In the genomic region with DNA sequence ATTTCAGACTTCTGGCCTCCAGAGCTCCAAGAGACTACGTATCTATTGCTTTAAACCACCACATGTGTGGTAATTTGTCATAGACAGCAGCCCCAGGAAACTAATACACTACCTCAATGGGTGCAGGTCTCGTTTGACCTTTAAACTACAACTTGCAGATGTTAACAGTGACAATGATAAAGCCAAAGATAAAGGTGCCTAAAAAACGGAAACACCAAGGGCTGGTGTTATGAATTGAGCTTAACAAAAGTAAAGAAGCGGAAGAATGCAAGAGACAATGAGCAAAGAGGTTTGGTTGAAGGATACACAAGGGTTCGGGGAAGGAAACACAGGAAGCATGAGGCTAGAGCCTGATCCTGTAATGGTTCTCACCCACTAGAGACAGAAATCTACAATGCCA, we compare ENCODE assay signal across 16 cellular contexts. TPM values are rescaled to one million over a fixed set of nuclear protein-coding genes. Genes with fewer than 3 reads are reported as not detected.
DNase-seq lines count a peak whose midpoint lies in the region; ATAC-seq and TF ChIP-seq lines count a peak whose summit lies in the region.
"Had no signal": no experiment of that assay in that cellular context is flagged by ENCODE, and none has a peak within 500 bp of the region (broad histone marks: within the 10 kb centered on the region; RNA-seq: fewer than 3 reads in every experiment).

No MANE protein-coding gene starts in this region.

- no peak for DNase-seq in activated CD4-positive, CD25-positive, alpha-beta regulatory T cell (lab: John Stamatoyannopoulos, UW)
- no peak for DNase-seq in natural killer cell
- DNase-seq in NCI-H2029 (lab: John Stamatoyannopoulos, UW): no peak
- DNase-seq in omental fat pad (ENCODE audit: low spot score): no peak
- DNase-seq: activated CD8-positive, alpha-beta memory T cell treated with anti-CD3 and anti-CD28 coated beads, Interleukin-2, amount 50 U/mL, for 48 hours; kidney; nephron progenitor cell; RPMI8226; spleen; trophoblast cell had no signal

- H3K4me3 Mint-ChIP-seq in activated T-helper 17 cell treated with anti-CD3 and anti-CD28 coated beads, Interleukin-2, amount 50 U/mL, for 72 hours: no peak overlapping the region
- peak overlapping the region; percentile 56 for H3K4me3 Mint-ChIP-seq in natural killer cell
- H3K4me3 Mint-ChIP-seq: memory B cell, nephron progenitor cell had no signal

- intact Hi-C loops in natural killer cell (cut with micrococcal nuclease): loop anchor here (2.0 to 5.0 kb wide), 2 partner anchors 14 to 35 kb away; no protein-coding TSS in a partner anchor

- H3K4me1 Mint-ChIP-seq in activated T-helper 17 cell treated with anti-CD3 and anti-CD28 coated beads, Interleukin-2, amount 50 U/mL, for 72 hours: peaks cover 25% of the 10 kb centered on the region
- peaks cover 44 to 50% of the 10 kb centered on the region in 2 donors for H3K4me1 Mint-ChIP-seq in natural killer cell

- ATAC-seq in activated CD4-positive, CD25-positive, alpha-beta regulatory T cell treated with anti-CD3 and anti-CD28 coated beads, Interleukin-2, amount 50 U/mL, for 24 hours: peak; percentile 88
- peak; percentile 42 for ATAC-seq in GM18868 (IDR thresholded peaks at IDR 0.05; ENCODE audit: unreplicated experiment)
- ATAC-seq in activated T-helper 17 cell treated with anti-CD3 and anti-CD28 coated beads, Interleukin-2, amount 50 U/mL, for 72 hours (replicated peaks): peak; percentile 29
- ATAC-seq in natural killer cell: peak; percentile 63 to 78 (median 77)
- no peak for ATAC-seq in HG02981 (IDR thresholded peaks at IDR 0.05; ENCODE audit: unreplicated experiment)
- ATAC-seq in omental fat pad (ENCODE audit: low FRiP score): no peak
- ATAC-seq: HCT116 had no signal

- peaks cover 70% of the 10 kb centered on the region for H3K36me3 Mint-ChIP-seq in activated T-helper 17 cell treated with anti-CD3 and anti-CD28 coated beads, Interleukin-2, amount 50 U/mL, for 72 hours (ENCODE audit: low read depth)
- H3K36me3 Mint-ChIP-seq in natural killer cell: no peaks in the 10 kb centered on the region

- H3K27me3 Mint-ChIP-seq in activated T-helper 17 cell treated with anti-CD3 and anti-CD28 coated beads, Interleukin-2, amount 50 U/mL, for 72 hours: no peaks in the 10 kb centered on the region
- H3K27me3 Mint-ChIP-seq in natural killer cell (ENCODE audit: low read depth in 2 of 2): no peaks in the 10 kb centered on the region

- no peaks in the 10 kb centered on the region for H3K9me3 Mint-ChIP-seq in activated T-helper 17 cell treated with anti-CD3 and anti-CD28 coated beads, Interleukin-2, amount 50 U/mL, for 72 hours
- H3K9me3 Mint-ChIP-seq in natural killer cell: no peaks in the 10 kb centered on the region

- H3K27ac Mint-ChIP-seq in activated T-helper 17 cell treated with anti-CD3 and anti-CD28 coated beads, Interleukin-2, amount 50 U/mL, for 72 hours: no peak overlapping the region
- H3K27ac Mint-ChIP-seq in natural killer cell: peak overlapping the region; percentile 81 to 85
- H3K27ac Mint-ChIP-seq: memory B cell had no signal

- TF ChIP-seq CTCF in natural killer cell (IDR thresholded peaks at IDR 0.05): no peak
- no peak for TF ChIP-seq CTCF in omental fat pad (IDR thresholded peaks at IDR 0.05)

RNA-seq across cellular contexts. Expression of gene RFTN1, which starts 50.8 kb away (rescaled TPM):
- 100 to 1,000 TPM; 112 to 139 TPM for total RNA-seq in activated T-helper 17 cell treated with anti-CD3 and anti-CD28 coated beads, Interleukin-2, amount 50 U/mL, for 72 hours
- total RNA-seq in natural killer cell: 100 to 1,000 TPM; 112 to 135 (median 115) TPM
- 10 to 100 TPM; 42.4 to 94.4 (median 62.5) TPM for total RNA-seq in omental fat pad

Comparison
In these comparisons a context has a peak if more than half of its experiments do, and no peak if none do; other contexts are left out.
1. ATAC-seq: peak in activated CD4-positive, CD25-positive, alpha-beta regulatory T cell treated with anti-CD3 and anti-CD28 coated beads, Interleukin-2, amount 50 U/mL, for 24 hours (2 of 2), GM18868 (single experiment), activated T-helper 17 cell treated with anti-CD3 and anti-CD28 coated beads, Interleukin-2, amount 50 U/mL, for 72 hours (single experiment) and natural killer cell (3 of 3); none in HG02981 (single experiment) and omental fat pad (single experiment).